1 cellular context compared by ENCODE assay signal in the genomic region with DNA sequence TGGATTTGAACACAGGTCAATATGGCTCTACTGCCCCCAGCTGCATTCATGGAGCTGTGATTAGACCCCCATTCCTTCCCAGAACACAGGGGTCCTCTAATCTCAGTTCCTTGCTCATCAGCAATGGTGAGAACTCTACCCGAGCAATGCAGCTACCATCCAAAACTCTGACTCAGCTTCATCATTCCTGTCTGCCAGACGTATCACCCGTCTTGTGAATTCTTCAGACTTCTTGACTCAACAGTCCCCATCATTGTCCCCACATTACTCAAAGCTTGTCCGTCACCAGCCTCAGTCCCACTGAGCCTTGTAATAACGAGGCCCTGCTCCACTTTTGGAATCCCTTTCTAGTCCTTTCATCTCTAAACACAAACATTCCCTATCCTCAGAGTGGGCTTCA.
TF ChIP-seq lines count a peak whose summit lies in the region.

No MANE protein-coding gene starts in this region.

TF ChIP-seq in SK-N-SH treated with all-trans-retinoic acid at 6 μM for 48 hours, 23 proteins besides CTCF, POLR2A, EP300 and RAD21 (continued from another document):
- TF ChIP-seq, protein P1, sequence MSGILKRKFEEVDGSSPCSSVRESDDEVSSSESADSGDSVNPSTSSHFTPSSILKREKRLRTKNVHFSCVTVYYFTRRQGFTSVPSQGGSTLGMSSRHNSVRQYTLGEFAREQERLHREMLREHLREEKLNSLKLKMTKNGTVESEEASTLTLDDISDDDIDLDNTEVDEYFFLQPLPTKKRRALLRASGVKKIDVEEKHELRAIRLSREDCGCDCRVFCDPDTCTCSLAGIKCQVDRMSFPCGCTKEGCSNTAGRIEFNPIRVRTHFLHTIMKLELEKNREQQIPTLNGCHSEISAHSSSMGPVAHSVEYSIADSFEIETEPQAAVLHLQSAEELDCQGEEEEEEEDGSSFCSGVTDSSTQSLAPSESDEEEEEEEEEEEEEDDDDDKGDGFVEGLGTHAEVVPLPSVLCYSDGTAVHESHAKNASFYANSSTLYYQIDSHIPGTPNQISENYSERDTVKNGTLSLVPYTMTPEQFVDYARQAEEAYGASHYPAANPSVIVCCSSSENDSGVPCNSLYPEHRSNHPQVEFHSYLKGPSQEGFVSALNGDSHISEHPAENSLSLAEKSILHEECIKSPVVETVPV (CRISPR knock-in tag; IDR thresholded peaks at IDR 0.05), result no peak
- TF ChIP-seq, protein P2, sequence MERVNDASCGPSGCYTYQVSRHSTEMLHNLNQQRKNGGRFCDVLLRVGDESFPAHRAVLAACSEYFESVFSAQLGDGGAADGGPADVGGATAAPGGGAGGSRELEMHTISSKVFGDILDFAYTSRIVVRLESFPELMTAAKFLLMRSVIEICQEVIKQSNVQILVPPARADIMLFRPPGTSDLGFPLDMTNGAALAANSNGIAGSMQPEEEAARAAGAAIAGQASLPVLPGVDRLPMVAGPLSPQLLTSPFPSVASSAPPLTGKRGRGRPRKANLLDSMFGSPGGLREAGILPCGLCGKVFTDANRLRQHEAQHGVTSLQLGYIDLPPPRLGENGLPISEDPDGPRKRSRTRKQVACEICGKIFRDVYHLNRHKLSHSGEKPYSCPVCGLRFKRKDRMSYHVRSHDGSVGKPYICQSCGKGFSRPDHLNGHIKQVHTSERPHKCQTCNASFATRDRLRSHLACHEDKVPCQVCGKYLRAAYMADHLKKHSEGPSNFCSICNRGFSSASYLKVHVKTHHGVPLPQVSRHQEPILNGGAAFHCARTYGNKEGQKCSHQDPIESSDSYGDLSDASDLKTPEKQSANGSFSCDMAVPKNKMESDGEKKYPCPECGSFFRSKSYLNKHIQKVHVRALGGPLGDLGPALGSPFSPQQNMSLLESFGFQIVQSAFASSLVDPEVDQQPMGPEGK (CRISPR knock-in tag; IDR thresholded peaks at IDR 0.05; ENCODE audit: borderline replicate concordance), result no peak
- no peak for TF ChIP-seq SNAI2 (CRISPR knock-in tag; IDR thresholded peaks at IDR 0.05)
- TF ChIP-seq ZC3H10 (CRISPR knock-in tag; IDR thresholded peaks at IDR 0.05), result no peak
- TF ChIP-seq CSDC2 (CRISPR knock-in tag; IDR thresholded peaks at IDR 0.05), result no peak
TF ChIP-seq in SK-N-SH treated with all-trans-retinoic acid at 6 μM for 48 hours: peak in this region for 0.
